ENCODE assay signal across 10 cellular contexts in the genomic region with DNA sequence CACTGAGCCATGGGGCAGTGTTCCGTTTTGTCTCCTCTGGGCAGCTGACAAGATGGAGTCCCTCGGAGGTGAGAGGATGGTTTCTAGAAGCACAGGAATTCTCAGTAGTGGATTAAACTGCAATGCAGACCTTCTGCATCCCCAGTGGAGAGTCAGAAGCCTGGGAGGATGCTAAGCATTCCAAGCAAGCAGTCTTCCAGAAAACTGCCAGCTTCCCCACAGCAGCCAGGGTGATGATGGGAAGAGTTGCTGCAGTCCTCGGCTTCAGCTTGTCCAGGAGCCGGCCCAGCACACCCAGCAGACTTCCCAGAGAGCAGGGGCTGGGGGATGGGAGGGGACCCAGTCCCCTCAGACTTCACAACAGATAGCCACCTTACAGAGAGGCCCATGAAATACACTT.
DNase-seq lines count a peak whose midpoint lies in the region; ATAC-seq and TF ChIP-seq lines count a peak whose summit lies in the region.
"Had no signal": no experiment of that assay in that cellular context is flagged by ENCODE, and none has a peak within 500 bp of the region (broad histone marks: within the 10 kb centered on the region; RNA-seq: fewer than 3 reads in every experiment).

No MANE protein-coding gene starts in this region.

- POLR2A ChIA-PET in CD4-positive, alpha-beta T cell (lab: Charles Lee): no interaction called here

- H3K4me1 Mint-ChIP-seq in CD4-positive, alpha-beta T cell (ENCODE audit: low read depth): peaks cover 28% of the 10 kb centered on the region

- DNase-seq in CD4-positive, alpha-beta T cell: no peak
- DNase-seq in SW480 (ENCODE audit: low spot score): peak; percentile 40
- DNase-seq in iris pigment epithelial cell (ENCODE audit: low read depth): peak; percentile 35
- no peak for DNase-seq in sciatic nerve (ENCODE audit: low spot score)
- no peak for DNase-seq in Ammon's horn (ENCODE audit: low spot score)
- no peak for DNase-seq in NCI-H2107 treated with DMSO at 0.1 percent for 48 hours (lab: John Stamatoyannopoulos, UW; ENCODE audit: unreplicated experiment)
- no peak for DNase-seq in cerebellar nuclear complex (lab: John Stamatoyannopoulos, UW)

- H3K27ac ChIP-seq in CD4-positive, alpha-beta T cell (ENCODE audit: low read depth, low read length): no peak overlapping the region

- CTCF ChIA-PET in CD4-positive, alpha-beta T cell (lab: Charles Lee): no interaction called here

- H3K27me3 ChIP-seq in CD4-positive, alpha-beta T cell (ENCODE audit: control insufficient read depth, insufficient read depth, low read length): no peaks in the 10 kb centered on the region

- no peaks in the 10 kb centered on the region for H3K27me3 Mint-ChIP-seq in CD4-positive, alpha-beta T cell
- H3K27me3 Mint-ChIP-seq: activated naive CD4-positive, alpha-beta T cell treated with anti-CD3 and anti-CD28 coated beads, Interleukin-2, amount 50 U/mL, for 24 hours had no signal

- ATAC-seq in CD4-positive, alpha-beta T cell (ENCODE audit: poor library complexity): no peak
- peak; percentile 38 for ATAC-seq in sciatic nerve
- ATAC-seq in GM19455 (IDR thresholded peaks at IDR 0.05; ENCODE audit: unreplicated experiment): no peak
- ATAC-seq: HepG2 had no signal

- H3K9me3 Mint-ChIP-seq in CD4-positive, alpha-beta T cell: no peaks in the 10 kb centered on the region
- H3K9me3 Mint-ChIP-seq: activated naive CD4-positive, alpha-beta T cell treated with anti-CD3 and anti-CD28 coated beads, Interleukin-2, amount 50 U/mL, for 24 hours had no signal

- H3K9me3 ChIP-seq in CD4-positive, alpha-beta T cell (ENCODE audit: control insufficient read depth, low read length): no peaks in the 10 kb centered on the region

- intact Hi-C loops in CD4-positive, alpha-beta T cell (cut with DNase I, micrococcal nuclease): no loop called here
- intact Hi-C loops in sciatic nerve (cut with DNase I): no loop called here

- H3K4me3 Mint-ChIP-seq in CD4-positive, alpha-beta T cell: no peak overlapping the region

- no peaks in the 10 kb centered on the region for H3K36me3 Mint-ChIP-seq in CD4-positive, alpha-beta T cell (ENCODE audit: low read depth)
- H3K36me3 Mint-ChIP-seq: activated naive CD4-positive, alpha-beta T cell treated with anti-CD3 and anti-CD28 coated beads, Interleukin-2, amount 50 U/mL, for 24 hours had no signal

- no peak for TF ChIP-seq CTCF in CD4-positive, alpha-beta T cell (IDR thresholded peaks at IDR 0.05)

- H3K27ac Mint-ChIP-seq in CD4-positive, alpha-beta T cell: peak overlapping the region; percentile 65
- H3K27ac Mint-ChIP-seq: activated naive CD4-positive, alpha-beta T cell treated with anti-CD3 and anti-CD28 coated beads, Interleukin-2, amount 50 U/mL, for 24 hours had no signal

Comparison
In these comparisons a context has a peak if more than half of its experiments do, and no peak if none do; other contexts are left out.
1. DNase-seq: peak in SW480 (single experiment) and iris pigment epithelial cell (single experiment); none in CD4-positive, alpha-beta T cell (0 of 10), sciatic nerve (single experiment), Ammon's horn (single experiment), NCI-H2107 treated with DMSO at 0.1 percent for 48 hours (single experiment) and cerebellar nuclear complex (0 of 2).